In genomic region chr3:64668582-64669510, GRCh38 we compare ENCODE assay signal across 20 cellular contexts. TPM values are rescaled to one million over a fixed set of nuclear protein-coding genes. Genes with fewer than 3 reads are reported as not detected.
DNase-seq lines count a peak whose midpoint lies in the region; ATAC-seq, FAIRE-seq and TF ChIP-seq lines count a peak whose summit lies in the region.
"Had no signal": no experiment of that assay in that cellular context is flagged by ENCODE, and none has a peak within 500 bp of the region (broad histone marks: within the 10 kb centered on the region; RNA-seq: fewer than 3 reads in every experiment).

No MANE protein-coding gene starts in this region.

- TF ChIP-seq CTCF in heart right ventricle (IDR thresholded peaks at IDR 0.05) (no peak), sigmoid colon (IDR thresholded peaks at IDR 0.05) (no peak), RWPE1 (conservative IDR thresholded peaks at IDR 0.05; ENCODE audit: low read depth) (no peak), HFFc6 (IDR thresholded peaks at IDR 0.05) (no peak), lower leg skin (IDR thresholded peaks at IDR 0.05) (no peak)

- H3K36me3 Mint-ChIP-seq in HFFc6 (ENCODE audit: low read depth) = no peaks in the 10 kb centered on the region
- H3K36me3 Mint-ChIP-seq: stimulated activated effector memory CD8-positive, alpha-beta T cell treated with anti-CD3 and anti-CD28 coated beads, Interleukin-12 subunit alpha, Interleukin-12 subunit beta, amount 100 ng/mL, for 72 hours had no signal

- peaks cover 8% of the 10 kb centered on the region for H3K4me1 Mint-ChIP-seq in HFFc6 (ENCODE audit: low read depth)
- H3K4me1 Mint-ChIP-seq: activated CD4-positive, alpha-beta T cell treated with anti-CD3 and anti-CD28 coated beads, Interleukin-2, amount 10 ng/mL, durations not matched to agents 24 days and 14 days; stimulated activated effector memory CD8-positive, alpha-beta T cell treated with anti-CD3 and anti-CD28 coated beads, Interleukin-12 subunit alpha, Interleukin-12 subunit beta, amount 100 ng/mL, for 72 hours had no signal

- no peak for TF ChIP-seq EP300 in sigmoid colon (IDR thresholded peaks at IDR 0.05)

- H3K27ac ChIP-seq in heart right ventricle = peak overlapping the region in 9 of 10 donors; percentile 16 to 67 (median 50)
- peak overlapping the region; percentile 74 to 82 (median 76) for H3K27ac ChIP-seq in sigmoid colon
- no peak overlapping the region for H3K27ac ChIP-seq in RWPE1
- H3K27ac ChIP-seq: BLaER1 treated with 17β-estradiol and CSF1 and Interleukin-3, amounts not matched to agents 10 nM and 100 nM; upper lobe of left lung had no signal

- CTCF ChIA-PET in RWPE1 (lab: Yijun Ruan, JAX) = interaction anchor here (0.6 kb wide), 1 partner anchor 204 kb away, joined by 3 read pairs; no protein-coding TSS in a partner anchor

- peaks cover 2% of the 10 kb centered on the region; the same call in 1 of the 2 replicates for H3K27me3 Mint-ChIP-seq in HFFc6 (ENCODE audit: insufficient read depth)
- H3K27me3 Mint-ChIP-seq: activated CD4-positive, alpha-beta T cell treated with anti-CD3 and anti-CD28 coated beads, Interleukin-2, amount 10 ng/mL, durations not matched to agents 24 days and 14 days had no signal

- no peak for DNase-seq in heart right ventricle
- no peak for DNase-seq in cardiac septum (ENCODE audit: low spot score)
- DNase-seq in kidney tubule cell (ENCODE audit: low spot score) = peak; percentile 58
- no peak for DNase-seq in sigmoid colon
- DNase-seq in RWPE1 (ENCODE audit: low spot score) = no peak
- DNase-seq in HFFc6 = no peak
- DNase-seq in GM12891 (ENCODE audit: insufficient read length, low spot score) = no peak
- DNase-seq in lower leg skin (ENCODE audit: low spot score in 2 of 2) = no peak
- DNase-seq: activated CD4-positive, alpha-beta T cell treated with anti-CD3 and anti-CD28 coated beads, Interleukin-2, amount 10 ng/mL, durations not matched to agents 24 days and 14 days; activated CD8-positive, alpha-beta memory T cell treated with anti-CD3 and anti-CD28 coated beads, Interleukin-2, amount 50 U/mL, for 4 hours; activated effector memory CD4-positive, alpha-beta T cell treated with anti-CD3 and anti-CD28 coated beads, Interleukin-2, amount 50 U/mL, for 16 hours; H9; NCI-H1105 treated with DMSO at 0.1 percent for 48 hours; NCI-H2081 treated with DMSO at 0.1 percent for 48 hours had no signal

- H3K4me1 ChIP-seq in heart right ventricle = peaks cover 0 to 87% (median 47%) of the 10 kb centered on the region in 9 donors
- peaks cover 0 to 52% (median 46%) of the 10 kb centered on the region in 4 donors for H3K4me1 ChIP-seq in sigmoid colon
- H3K4me1 ChIP-seq: adrenal gland; BLaER1 treated with 17β-estradiol and CSF1 and Interleukin-3, amounts not matched to agents 10 nM and 100 nM had no signal

- H3K27ac Mint-ChIP-seq in HFFc6 = no peak overlapping the region
- H3K27ac Mint-ChIP-seq: activated CD4-positive, alpha-beta T cell treated with anti-CD3 and anti-CD28 coated beads, Interleukin-2, amount 10 ng/mL, durations not matched to agents 24 days and 14 days; H9; stimulated activated effector memory CD8-positive, alpha-beta T cell treated with anti-CD3 and anti-CD28 coated beads, Interleukin-12 subunit alpha, Interleukin-12 subunit beta, amount 100 ng/mL, for 72 hours had no signal

- H3K4me3 ChIP-seq in heart right ventricle (peak overlapping the region in 1 of 10 donors; percentile 14), sigmoid colon (no peak overlapping the region), lower leg skin (ENCODE audit: low read depth, poor library complexity, severe bottlenecking) (no peak overlapping the region)
- H3K4me3 ChIP-seq: BLaER1 treated with 17β-estradiol and CSF1 and Interleukin-3, amounts not matched to agents 10 nM and 100 nM; upper lobe of left lung had no signal

- no peaks in the 10 kb centered on the region for H3K9me3 Mint-ChIP-seq in HFFc6
- H3K9me3 Mint-ChIP-seq: activated CD4-positive, alpha-beta T cell treated with anti-CD3 and anti-CD28 coated beads, Interleukin-2, amount 10 ng/mL, durations not matched to agents 24 days and 14 days; H9 had no signal

- intact Hi-C loops in heart right ventricle (cut with DNase I) (loop anchor here in 1 of 10 donors (2.0 kb wide), 1 partner anchor 16 kb away; no protein-coding TSS in a partner anchor), cardiac septum (cut with DNase I) (no loop called here), sigmoid colon (cut with DNase I) (loop anchor here (5.0 kb wide), 1 partner anchor 117 kb away; no protein-coding TSS in a partner anchor), lower leg skin (cut with DNase I; ENCODE audit: low total_unique reads) (no loop called here)

- H3K9me3 ChIP-seq in heart right ventricle (no peaks in the 10 kb centered on the region), sigmoid colon (no peaks in the 10 kb centered on the region)
- H3K9me3 ChIP-seq: adrenal gland, upper lobe of left lung had no signal

- no peaks in the 10 kb centered on the region for H3K27me3 ChIP-seq in heart right ventricle
- H3K27me3 ChIP-seq in sigmoid colon = no peaks in the 10 kb centered on the region
- H3K27me3 ChIP-seq: adrenal gland; BLaER1 treated with 17β-estradiol and CSF1 and Interleukin-3, amounts not matched to agents 10 nM and 100 nM; upper lobe of left lung had no signal

- FAIRE-seq in GM12891 (lab: Jason Lieb, UNC) = no peak
- FAIRE-seq: A204.1, D721Med had no signal

- H3K36me3 ChIP-seq in heart right ventricle (peaks cover 0 to 54% (median 0%) of the 10 kb centered on the region in 9 donors), sigmoid colon (no peaks in the 10 kb centered on the region)
- H3K36me3 ChIP-seq: adrenal gland; BLaER1 treated with 17β-estradiol and CSF1 and Interleukin-3, amounts not matched to agents 10 nM and 100 nM had no signal

- 57 to 70% methylated on average over 10 of the region's 10 CpGs for WGBS in heart right ventricle, 2 donors
- WGBS in sigmoid colon, 2 donors = 84 to 85% methylated on average over 10 of the region's 10 CpGs
- 76 to 79% methylated on average over 10 of the region's 10 CpGs for WGBS in lower leg skin, 2 donors

- no peak overlapping the region for H3K4me3 Mint-ChIP-seq in HFFc6
- H3K4me3 Mint-ChIP-seq: activated CD4-positive, alpha-beta T cell treated with anti-CD3 and anti-CD28 coated beads, Interleukin-2, amount 10 ng/mL, durations not matched to agents 24 days and 14 days; H9; stimulated activated effector memory CD8-positive, alpha-beta T cell treated with anti-CD3 and anti-CD28 coated beads, Interleukin-12 subunit alpha, Interleukin-12 subunit beta, amount 100 ng/mL, for 72 hours had no signal

- peak in 6 of 8 donors; percentile 11 to 41 (median 26) for ATAC-seq in heart right ventricle
- ATAC-seq: stimulated activated effector memory CD8-positive, alpha-beta T cell treated with anti-CD3 and anti-CD28 coated beads, Interleukin-12 subunit alpha, Interleukin-12 subunit beta, amount 100 ng/mL, for 72 hours had no signal

- TF ChIP-seq POLR2A in sigmoid colon (IDR thresholded peaks at IDR 0.05) = no peak
- TF ChIP-seq POLR2A in GM12891 (IDR thresholded peaks at IDR 0.05; ENCODE audit: low read depth, low read length) = no peak
- no peak for TF ChIP-seq POLR2A in lower leg skin (IDR thresholded peaks at IDR 0.05)

- POLR2A ChIA-PET in RWPE1 (lab: Yijun Ruan, JAX; ENCODE audit: low non-redundant PET) = no interaction called here

TF ChIP-seq in GM12891, 5 proteins besides CTCF, POLR2A, EP300 and RAD21:
- TF ChIP-seq POLR2AphosphoS5 (IDR thresholded peaks at IDR 0.05; ENCODE audit: low read depth, low read length) = no peak
- TF ChIP-seq PAX5 (IDR thresholded peaks at IDR 0.05; ENCODE audit: insufficient read depth, low read length, severe bottlenecking) = no peak
- no peak for TF ChIP-seq SPI1 (IDR thresholded peaks at IDR 0.05; ENCODE audit: low read depth, low read length)
- no peak for TF ChIP-seq TAF1 (IDR thresholded peaks at IDR 0.05; ENCODE audit: low read depth, low read length)
- no peak for TF ChIP-seq POU2F2 (IDR thresholded peaks at IDR 0.05; ENCODE audit: low read depth, low read length)

RNA-seq across cellular contexts. Expression of gene ADAMTS9, which starts 19.0 kb away (rescaled TPM):
- total RNA-seq in heart right ventricle (100 to 1,000 TPM in 1 of 10 donors, 10 to 100 TPM in 8, 1 to 10 TPM in 1; 9.7 to 102 (median 17.3) TPM), cardiac septum (53.6 TPM), sigmoid colon (10 to 100 TPM; 16.1 to 61.6 (median 31.6) TPM), lower leg skin (10 to 100 TPM in 1 of 4 donors, 1 to 10 TPM in 3; 2.2 to 15.9 (median 8.2) TPM)
- polyA plus RNA-seq in heart right ventricle (10 to 100 TPM; 22.8 to 33.4 TPM), sigmoid colon (10 to 100 TPM in 1 of 3 donors, 1 to 10 TPM in 2; 1.2 to 15.4 (median 1.8) TPM)
- total RNA-seq in HFFc6 (2021; fragmentation: NEBNext Ultra II Directional; extraction: Animal tissue kit (Norgen Biotek cat#: 25700)) = under 1 TPM in 5 of 6 experiments, not detected in 1; 0.07 to 0.14 (median 0.12) TPM
- not detected for polyA plus RNA-seq in GM12891 (2012; ENCODE audit: low read depth, missing spikeins)
- total RNA-seq: activated CD4-positive, alpha-beta T cell treated with anti-CD3 and anti-CD28 coated beads, Interleukin-2, amount 10 ng/mL, durations not matched to agents 24 days and 14 days had no signal
